In the genomic region with DNA sequence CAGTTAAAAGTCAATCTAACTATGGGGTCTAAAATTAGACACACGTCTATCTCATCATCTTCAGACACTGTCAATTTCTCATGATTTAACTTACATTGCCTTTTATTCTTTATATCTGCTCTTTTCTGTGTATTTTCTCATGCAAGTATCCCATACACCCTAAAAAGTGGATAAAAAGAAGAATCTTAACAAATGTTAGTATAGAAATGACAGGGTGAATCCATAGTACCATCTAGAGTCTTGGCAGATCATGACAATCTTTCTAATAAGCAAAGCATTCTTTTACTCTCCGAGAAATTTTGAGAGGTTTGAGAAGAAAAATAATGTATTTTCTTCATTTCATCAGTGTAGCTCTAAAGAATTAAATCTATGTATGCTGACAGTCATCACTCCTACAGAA, we compare ENCODE assay signal across 25 cellular contexts.
A peak's percentile ranks its signal among the peaks of the same experiment; 100 is the strongest.
DNase-seq lines count a peak whose midpoint lies in the region; ATAC-seq, FAIRE-seq and TF ChIP-seq lines count a peak whose summit lies in the region.
"Had no signal": no experiment of that assay in that cellular context is flagged by ENCODE, and none has a peak within 500 bp of the region (broad histone marks: within the 10 kb centered on the region; RNA-seq: fewer than 3 reads in every experiment).

No MANE protein-coding gene starts in this region.

- intact Hi-C loops in activated CD8-positive, alpha-beta T cell treated with anti-CD3 and anti-CD28 coated beads for 36 hours (cut with micrococcal nuclease) = no loop called here

- H3K4me3 Mint-ChIP-seq in activated CD8-positive, alpha-beta T cell treated with anti-CD3 and anti-CD28 coated beads for 36 hours = no peak overlapping the region
- H3K4me3 Mint-ChIP-seq: activated naive CD8-positive, alpha-beta T cell treated with anti-CD3 and anti-CD28 coated beads, Interleukin-2, amount 10 ng/mL, durations not matched to agents 7 days and 5 days; brain; CD4-positive, alpha-beta memory T cell; endodermal cell; nephron progenitor cell had no signal

- no peak overlapping the region for H3K27ac Mint-ChIP-seq in activated CD8-positive, alpha-beta T cell treated with anti-CD3 and anti-CD28 coated beads for 36 hours
- H3K27ac Mint-ChIP-seq: activated naive CD8-positive, alpha-beta T cell treated with anti-CD3 and anti-CD28 coated beads, Interleukin-2, amount 10 ng/mL, durations not matched to agents 7 days and 5 days; brain; CD4-positive, alpha-beta memory T cell; endodermal cell; nephron progenitor cell had no signal

- no peaks in the 10 kb centered on the region for H3K27me3 ChIP-seq in neural cell (ENCODE audit: insufficient read depth, low read depth, low read length)
- H3K27me3 ChIP-seq: thyroid gland had no signal

- no peaks in the 10 kb centered on the region for H3K36me3 Mint-ChIP-seq in activated CD8-positive, alpha-beta T cell treated with anti-CD3 and anti-CD28 coated beads for 36 hours (ENCODE audit: low read depth)
- H3K36me3 Mint-ChIP-seq: activated naive CD8-positive, alpha-beta T cell treated with anti-CD3 and anti-CD28 coated beads, Interleukin-2, amount 10 ng/mL, durations not matched to agents 7 days and 5 days; brain; CD4-positive, alpha-beta memory T cell had no signal

- peak overlapping the region; percentile 57 for H3K9ac ChIP-seq in neural cell (ENCODE audit: low read length)

- no peaks in the 10 kb centered on the region for H4K20me1 ChIP-seq in neural cell (ENCODE audit: insufficient read depth)

- H3K4me3 ChIP-seq in choroid plexus epithelial cell (ENCODE audit: low read depth, low read length) (no peak overlapping the region), neural cell (ENCODE audit: low read length) (peak overlapping the region; percentile 42), foreskin fibroblast (ENCODE audit: low read depth in 1 of 2, low read length in 2 of 2) (no peak overlapping the region)
- H3K4me3 ChIP-seq: SK-N-MC, skin epidermis, thyroid gland had no signal

- TF ChIP-seq EP300 in neural cell (conservative IDR thresholded peaks at IDR 0.05; ENCODE audit: poor library complexity, severe bottlenecking) = peak; percentile 71

- no peak overlapping the region for H2AFZ ChIP-seq in neural cell (ENCODE audit: low read depth, low read length)

- no peak for TF ChIP-seq CTCF in D721Med (IDR thresholded peaks at IDR 0.05; ENCODE audit: insufficient read depth, missing control alignments)
- no peak for TF ChIP-seq CTCF in choroid plexus epithelial cell (conservative IDR thresholded peaks at IDR 0.05; ENCODE audit: low read depth, low read length)
- peak; percentile 78 for TF ChIP-seq CTCF in neural cell (IDR thresholded peaks at IDR 0.05; ENCODE audit: poor library complexity, severe bottlenecking)
- no peak for TF ChIP-seq CTCF in activated CD8-positive, alpha-beta T cell treated with anti-CD3 and anti-CD28 coated beads for 36 hours (IDR thresholded peaks at IDR 0.05)
- TF ChIP-seq CTCF in foreskin fibroblast (IDR thresholded peaks at IDR 0.05; ENCODE audit: low read depth, low read length) = no peak

- H3K9me2 ChIP-seq in neural cell (ENCODE audit: insufficient read depth, low read length) = no peaks in the 10 kb centered on the region

- no peaks in the 10 kb centered on the region for H3K4me1 Mint-ChIP-seq in activated CD8-positive, alpha-beta T cell treated with anti-CD3 and anti-CD28 coated beads for 36 hours (ENCODE audit: low read depth)
- H3K4me1 Mint-ChIP-seq: activated naive CD8-positive, alpha-beta T cell treated with anti-CD3 and anti-CD28 coated beads, Interleukin-2, amount 10 ng/mL, durations not matched to agents 7 days and 5 days; brain; CD4-positive, alpha-beta memory T cell; endodermal cell; nephron progenitor cell had no signal

- no peaks in the 10 kb centered on the region for H3K36me3 ChIP-seq in neural cell (ENCODE audit: insufficient read depth, low read length)
- H3K36me3 ChIP-seq: thyroid gland had no signal

- peak; percentile 89 for TF ChIP-seq RAD21 in neural cell (conservative IDR thresholded peaks at IDR 0.05)

- ATAC-seq in activated CD8-positive, alpha-beta T cell treated with anti-CD3 and anti-CD28 coated beads for 36 hours = no peak

- H3K4me2 ChIP-seq in neural cell (ENCODE audit: low read length) = no peak overlapping the region

- H3K27ac ChIP-seq in neural cell (ENCODE audit: low read length) = peak overlapping the region; percentile 88
- H3K27ac ChIP-seq: psoas muscle, SK-N-MC, skin epidermis, thyroid gland had no signal

- POLR2A ChIA-PET in activated CD8-positive, alpha-beta T cell treated with anti-CD3 and anti-CD28 coated beads for 36 hours (lab: Charles Lee) = no interaction called here

- H3K9me3 Mint-ChIP-seq in activated CD8-positive, alpha-beta T cell treated with anti-CD3 and anti-CD28 coated beads for 36 hours = no peaks in the 10 kb centered on the region
- H3K9me3 Mint-ChIP-seq: activated naive CD8-positive, alpha-beta T cell treated with anti-CD3 and anti-CD28 coated beads, Interleukin-2, amount 10 ng/mL, durations not matched to agents 7 days and 5 days; brain; CD4-positive, alpha-beta memory T cell; endodermal cell; nephron progenitor cell had no signal

- DNase-seq in D721Med (ENCODE audit: insufficient read length, low spot score) = no peak
- DNase-seq in M059J (ENCODE audit: low read depth) = peak; percentile 4
- peak; percentile 5 for DNase-seq in choroid plexus epithelial cell (ENCODE audit: low read depth)
- no peak for DNase-seq in RCC 7860 (ENCODE audit: low spot score)
- DNase-seq in amygdala (lab: John Stamatoyannopoulos, UW) = no peak
- no peak for DNase-seq in activated CD8-positive, alpha-beta T cell treated with anti-CD3 and anti-CD28 coated beads for 36 hours
- no peak for DNase-seq in foreskin fibroblast
- DNase-seq: activated CD8-positive, alpha-beta memory T cell treated with anti-CD3 and anti-CD28 coated beads, Interleukin-2, amount 50 U/mL, for 4 hours; activated naive CD8-positive, alpha-beta T cell treated with anti-CD3 and anti-CD28 coated beads, Interleukin-2, amount 10 ng/mL, durations not matched to agents 7 days and 5 days; CD4-positive, alpha-beta memory T cell; endodermal cell; NCI-H187 treated with DMSO at 0.1 percent for 48 hours; nephron progenitor cell; psoas muscle; stimulated activated CD4-positive, alpha-beta T cell treated with anti-CD3 and anti-CD28 coated beads, Interleukin-2, amount 100 ng/mL, for 48 hours; stimulated activated naive CD4-positive, alpha-beta T cell; T-helper 9 cell; thyroid gland had no signal

- CTCF ChIA-PET in activated CD8-positive, alpha-beta T cell treated with anti-CD3 and anti-CD28 coated beads for 36 hours (lab: Charles Lee) = interaction anchor here (0.6 to 1.8 kb wide), 4 partner anchors 28 to 819 kb away, joined by 3 to 6 read pairs (median 4); no protein-coding TSS in a partner anchor

- no peaks in the 10 kb centered on the region for H3K9me3 ChIP-seq in neural cell (ENCODE audit: low read length)
- H3K9me3 ChIP-seq: psoas muscle, thyroid gland had no signal

- peak; percentile 11 for FAIRE-seq in D721Med (lab: Jason Lieb, UNC)
- FAIRE-seq in RCC 7860 (lab: Jason Lieb, UNC) = no peak
- FAIRE-seq: colon, G401.6, H54 had no signal

- peaks cover 20% of the 10 kb centered on the region for H3F3A ChIP-seq in neural cell (ENCODE audit: insufficient read depth, low read length, poor library complexity, severe bottlenecking)

- no peaks in the 10 kb centered on the region for H3K79me2 ChIP-seq in neural cell (replicated peaks; ENCODE audit: insufficient read depth, low read length)

- no peaks in the 10 kb centered on the region for H3K27me3 Mint-ChIP-seq in activated CD8-positive, alpha-beta T cell treated with anti-CD3 and anti-CD28 coated beads for 36 hours
- H3K27me3 Mint-ChIP-seq: activated naive CD8-positive, alpha-beta T cell treated with anti-CD3 and anti-CD28 coated beads, Interleukin-2, amount 10 ng/mL, durations not matched to agents 7 days and 5 days; brain; CD4-positive, alpha-beta memory T cell had no signal

TF ChIP-seq in neural cell, 6 proteins besides CTCF, POLR2A, EP300 and RAD21:
- TF ChIP-seq POLR2AphosphoS5 (IDR thresholded peaks at IDR 0.05) (no peak), SMC3 (conservative IDR thresholded peaks at IDR 0.05; ENCODE audit: poor library complexity) (peak; percentile 80)

Comparison
In these comparisons a context has a peak if more than half of its experiments do, and no peak if none do; other contexts are left out.
1. DNase-seq: peak in M059J (single experiment) and choroid plexus epithelial cell (single experiment); none in D721Med (single experiment), RCC 7860 (single experiment), amygdala (0 of 56), activated CD8-positive, alpha-beta T cell treated with anti-CD3 and anti-CD28 coated beads for 36 hours (single experiment) and foreskin fibroblast (0 of 2).